In genomic region chr6:134436950-134437349, GRCh38 we compare ENCODE assay signal across 8 cellular contexts.
A peak's percentile ranks its signal among the peaks of the same experiment; 100 is the strongest.
DNase-seq lines count a peak whose midpoint lies in the region; ATAC-seq and TF ChIP-seq lines count a peak whose summit lies in the region.

No MANE protein-coding gene starts in this region.

- peaks cover 6 to 21% (median 20%) of the 10 kb centered on the region in 4 donors for H3K4me1 Mint-ChIP-seq in CD4-positive, CD25-positive, alpha-beta regulatory T cell

- peak overlapping the region; percentile 14 to 86 (median 76) for H3K4me3 Mint-ChIP-seq in CD4-positive, CD25-positive, alpha-beta regulatory T cell

- DNase-seq in CD4-positive, CD25-positive, alpha-beta regulatory T cell = peak in 1 of 3 donors; percentile 34
- peak; percentile 49 for DNase-seq in amniotic epithelial cell (ENCODE audit: low read depth)
- DNase-seq in mucosa of descending colon = no peak
- no peak for DNase-seq in activated CD4-positive, CD25-positive, alpha-beta regulatory T cell (lab: John Stamatoyannopoulos, UW)
- no peak for DNase-seq in NCI-H2171 (lab: John Stamatoyannopoulos, UW)

- no peak overlapping the region for H3K27ac ChIP-seq in CD4-positive, CD25-positive, alpha-beta regulatory T cell (ENCODE audit: insufficient read depth, low read length, poor library complexity, severe bottlenecking)

- H3K27me3 Mint-ChIP-seq in CD4-positive, CD25-positive, alpha-beta regulatory T cell = no peaks in the 10 kb centered on the region

- no peaks in the 10 kb centered on the region for H3K27me3 ChIP-seq in CD4-positive, CD25-positive, alpha-beta regulatory T cell (ENCODE audit: control insufficient read depth, insufficient read depth, low read length)

- no peaks in the 10 kb centered on the region for H3K9me3 Mint-ChIP-seq in CD4-positive, CD25-positive, alpha-beta regulatory T cell

- intact Hi-C loops in mucosa of descending colon (cut with DNase I, micrococcal nuclease) = no loop called here

- peaks cover 11% of the 10 kb centered on the region for H3K4me1 ChIP-seq in CD4-positive, CD25-positive, alpha-beta regulatory T cell (ENCODE audit: control insufficient read depth, insufficient read depth, low read length, poor library complexity, severe bottlenecking)
- no peaks in the 10 kb centered on the region for H3K4me1 ChIP-seq in mucosa of descending colon (ENCODE audit: low read depth)

- no peaks in the 10 kb centered on the region for H3K36me3 Mint-ChIP-seq in CD4-positive, CD25-positive, alpha-beta regulatory T cell

- H3K27ac Mint-ChIP-seq in CD4-positive, CD25-positive, alpha-beta regulatory T cell = peak overlapping the region; percentile 53 to 81 (median 76)

- H3K36me3 ChIP-seq in CD4-positive, CD25-positive, alpha-beta regulatory T cell (ENCODE audit: control insufficient read depth, insufficient read depth, low read length) = no peaks in the 10 kb centered on the region
- H3K36me3 ChIP-seq in mucosa of descending colon (ENCODE audit: low read depth) = no peaks in the 10 kb centered on the region

- no peaks in the 10 kb centered on the region for H3K9me3 ChIP-seq in CD4-positive, CD25-positive, alpha-beta regulatory T cell (ENCODE audit: control insufficient read depth in 2 of 2, low read length in 2 of 2)
- H3K9me3 ChIP-seq in mucosa of descending colon = no peaks in the 10 kb centered on the region

- ATAC-seq in CD4-positive, CD25-positive, alpha-beta regulatory T cell (ENCODE audit: low read depth in 2 of 2) = no peak
- ATAC-seq in HG02885 (IDR thresholded peaks at IDR 0.05; ENCODE audit: poor library complexity, unreplicated experiment) (peak; percentile 24), mucosa of descending colon (peak; percentile 45), GM19397 (IDR thresholded peaks at IDR 0.05; ENCODE audit: unreplicated experiment) (no peak), GM21367 (IDR thresholded peaks at IDR 0.05; ENCODE audit: unreplicated experiment) (no peak)

- TF ChIP-seq CTCF in mucosa of descending colon (IDR thresholded peaks at IDR 0.05) = no peak

- H3K4me3 ChIP-seq in CD4-positive, CD25-positive, alpha-beta regulatory T cell (ENCODE audit: low read depth, low read length) = peak overlapping the region; percentile 88
- no peak overlapping the region for H3K4me3 ChIP-seq in mucosa of descending colon

Comparison
In these comparisons a context has a peak if more than half of its experiments do, and no peak if none do; other contexts are left out.
1. ATAC-seq: peak in HG02885 (single experiment) and mucosa of descending colon (single experiment); none in CD4-positive, CD25-positive, alpha-beta regulatory T cell (0 of 2), GM19397 (single experiment) and GM21367 (single experiment).